ENCODE assay signal across 10 cellular contexts in genomic region chr4:128570380-128570779, GRCh38.
DNase-seq lines count a peak whose midpoint lies in the region; ATAC-seq and TF ChIP-seq lines count a peak whose summit lies in the region.
"Had no signal": no experiment of that assay in that cellular context is flagged by ENCODE, and none has a peak within 500 bp of the region (broad histone marks: within the 10 kb centered on the region; RNA-seq: fewer than 3 reads in every experiment).

No MANE protein-coding gene starts in this region.

- no peaks in the 10 kb centered on the region for H3K36me3 ChIP-seq in tibial nerve

- no peak overlapping the region for H3K4me3 Mint-ChIP-seq in activated T-cell treated with anti-CD3 and anti-CD28 coated beads, Interleukin-2, amount 50 U/mL, for 72 hours
- no peak overlapping the region for H3K4me3 Mint-ChIP-seq in effector memory CD8-positive, alpha-beta T cell

- TF ChIP-seq CTCF in tibial nerve (IDR thresholded peaks at IDR 0.05) (no peak), GM20000 (IDR thresholded peaks at IDR 0.05; ENCODE audit: extremely low read depth, missing control alignments) (no peak)

- ATAC-seq in right cardiac atrium, result peak in 1 of 2 donors; percentile 49
- ATAC-seq in activated T-cell treated with anti-CD3 and anti-CD28 coated beads, Interleukin-2, amount 50 U/mL, for 72 hours (replicated peaks in 1 of 2), result no peak
- ATAC-seq in effector memory CD8-positive, alpha-beta T cell (replicated peaks), result no peak

- DNase-seq in KBM-7, result peak; percentile 76
- peak; percentile 71 for DNase-seq in amniotic epithelial cell (ENCODE audit: low read depth)
- DNase-seq in right cardiac atrium, result peak in 2 of 3 donors; percentile 49 to 59
- peak; percentile 19 to 59 for DNase-seq in tibial nerve (ENCODE audit: low spot score in 2 of 2)
- no peak for DNase-seq in activated T-cell treated with anti-CD3 and anti-CD28 coated beads, Interleukin-2, amount 50 U/mL, for 72 hours
- DNase-seq in GM20000 (ENCODE audit: low spot score), result no peak
- no peak for DNase-seq in stimulated activated naive CD4-positive, alpha-beta T cell (lab: John Stamatoyannopoulos, UW)
- DNase-seq in effector memory CD8-positive, alpha-beta T cell, result no peak
- DNase-seq: NCI-H1436, occipital lobe had no signal

- H3K36me3 Mint-ChIP-seq in activated T-cell treated with anti-CD3 and anti-CD28 coated beads, Interleukin-2, amount 50 U/mL, for 72 hours (ENCODE audit: insufficient read depth in 2 of 2), result no peaks in the 10 kb centered on the region
- H3K36me3 Mint-ChIP-seq in effector memory CD8-positive, alpha-beta T cell (ENCODE audit: insufficient read depth), result no peaks in the 10 kb centered on the region

- TF ChIP-seq POLR2A in tibial nerve (IDR thresholded peaks at IDR 0.05), result no peak

- intact Hi-C loops in right cardiac atrium (cut with DNase I), result loop anchor here in 1 of 4 donors (5.0 kb wide), 1 partner anchor 242 kb away; no protein-coding TSS in a partner anchor

- no peaks in the 10 kb centered on the region for H3K9me3 Mint-ChIP-seq in activated T-cell treated with anti-CD3 and anti-CD28 coated beads, Interleukin-2, amount 50 U/mL, for 72 hours
- no peaks in the 10 kb centered on the region for H3K9me3 Mint-ChIP-seq in effector memory CD8-positive, alpha-beta T cell

- WGBS in right cardiac atrium, result 86% methylated on average over 4 of the region's 4 CpGs
- 89 to 95% methylated on average over 4 of the region's 4 CpGs for WGBS in tibial nerve, 2 donors

- H3K9me3 ChIP-seq in right cardiac atrium (ENCODE audit: control insufficient read depth, low read length), result no peaks in the 10 kb centered on the region
- H3K9me3 ChIP-seq in tibial nerve, result no peaks in the 10 kb centered on the region

- peak in 1 of 2 donors; percentile 73 for TF ChIP-seq EP300 in tibial nerve (IDR thresholded peaks at IDR 0.05)

- H3K4me1 Mint-ChIP-seq in activated T-cell treated with anti-CD3 and anti-CD28 coated beads, Interleukin-2, amount 50 U/mL, for 72 hours (ENCODE audit: low read depth), result no peaks in the 10 kb centered on the region
- no peaks in the 10 kb centered on the region for H3K4me1 Mint-ChIP-seq in effector memory CD8-positive, alpha-beta T cell (ENCODE audit: low read depth in 2 of 2)

- H3K27me3 ChIP-seq in right cardiac atrium (ENCODE audit: control insufficient read depth, insufficient read depth), result no peaks in the 10 kb centered on the region
- H3K27me3 ChIP-seq in tibial nerve, result no peaks in the 10 kb centered on the region

- H3K4me3 ChIP-seq in right cardiac atrium (ENCODE audit: low read length) (no peak overlapping the region), tibial nerve (no peak overlapping the region)

- no peak overlapping the region for H3K27ac Mint-ChIP-seq in activated T-cell treated with anti-CD3 and anti-CD28 coated beads, Interleukin-2, amount 50 U/mL, for 72 hours
- H3K27ac Mint-ChIP-seq in effector memory CD8-positive, alpha-beta T cell, result no peak overlapping the region

- H3K27me3 Mint-ChIP-seq in activated T-cell treated with anti-CD3 and anti-CD28 coated beads, Interleukin-2, amount 50 U/mL, for 72 hours (ENCODE audit: low read depth), result no peaks in the 10 kb centered on the region
- peaks cover 35 to 50% of the 10 kb centered on the region in 2 donors for H3K27me3 Mint-ChIP-seq in effector memory CD8-positive, alpha-beta T cell

- no peak overlapping the region for H3K27ac ChIP-seq in right cardiac atrium (ENCODE audit: low read length)
- peak overlapping the region in 3 of 4 donors; percentile 63 to 88 (median 77) for H3K27ac ChIP-seq in tibial nerve

- in situ Hi-C loops in KBM-7 (cut with MboI; ENCODE audit: low pct_unique_long_range_greater_than_20kb, low sequenced_read_pairs), result no loop called here

- H3K4me1 ChIP-seq in right cardiac atrium (ENCODE audit: control insufficient read depth, insufficient read depth, low read length) (peaks cover 10% of the 10 kb centered on the region), tibial nerve (peaks cover 0 to 61% (median 31%) of the 10 kb centered on the region in 4 donors)

Comparison
In these comparisons a context has a peak if more than half of its experiments do, and no peak if none do; other contexts are left out.
1. DNase-seq: peak in KBM-7 (single experiment), amniotic epithelial cell (single experiment), right cardiac atrium (2 of 3) and tibial nerve (2 of 2); none in activated T-cell treated with anti-CD3 and anti-CD28 coated beads, Interleukin-2, amount 50 U/mL, for 72 hours (0 of 2), GM20000 (single experiment), stimulated activated naive CD4-positive, alpha-beta T cell (0 of 6) and effector memory CD8-positive, alpha-beta T cell (0 of 3).